8 cellular contexts compared by ENCODE assay signal in the genomic region with DNA sequence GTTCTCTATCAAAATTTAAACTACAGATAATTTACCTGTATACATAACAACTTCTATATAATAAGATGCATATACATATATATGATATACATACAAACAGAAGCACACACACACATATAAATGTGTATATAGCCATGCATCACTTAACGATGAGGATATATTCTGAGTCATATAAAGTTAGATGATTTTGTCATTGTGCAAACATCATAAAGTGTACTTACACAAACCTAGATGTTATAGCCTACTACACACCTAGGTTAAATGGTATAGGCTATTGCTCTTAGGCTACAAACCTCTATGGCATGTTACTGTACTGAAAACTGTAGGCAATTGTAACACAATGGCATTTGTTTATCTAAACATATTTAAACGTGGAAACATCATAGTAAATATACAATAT.
"Had no signal": no experiment of that assay in that cellular context is flagged by ENCODE, and none has a peak within 500 bp of the region (broad histone marks: within the 10 kb centered on the region; RNA-seq: fewer than 3 reads in every experiment).

No MANE protein-coding gene starts in this region.

- H3K4me3 ChIP-seq: GM23338 had no signal

- FAIRE-seq: H1, H54, HepG2 had no signal

- H3K27ac ChIP-seq: HL-60 had no signal

- DNase-seq: H9, HCEC 1CT, KBM-7 had no signal

- ATAC-seq: GM23338, HepG2 had no signal
